ENCODE assay signal across 9 cellular contexts in genomic region chr16:50274771-50275415, GRCh38. TPM values are rescaled to one million over a fixed set of nuclear protein-coding genes. Genes with fewer than 3 reads are reported as not detected.
A peak's percentile ranks its signal among the peaks of the same experiment; 100 is the strongest.
DNase-seq lines count a peak whose midpoint lies in the region; ATAC-seq and TF ChIP-seq lines count a peak whose summit lies in the region.
"Had no signal": no experiment of that assay in that cellular context is flagged by ENCODE, and none has a peak within 500 bp of the region (broad histone marks: within the 10 kb centered on the region; RNA-seq: fewer than 3 reads in every experiment).

No MANE protein-coding gene starts in this region.

- H3K36me3 Mint-ChIP-seq in GM23338 (ENCODE audit: low read depth) (no peaks in the 10 kb centered on the region), natural killer cell (peaks cover 7% of the 10 kb centered on the region)
- peaks cover 19% of the 10 kb centered on the region for H3K36me3 Mint-ChIP-seq in activated naive CD8-positive, alpha-beta T cell treated with anti-CD3 and anti-CD28 coated beads, Interleukin-2, amount 50 U/mL, for 24 hours (ENCODE audit: low read depth)

- H3K4me1 Mint-ChIP-seq in GM23338 (peaks cover 8% of the 10 kb centered on the region), natural killer cell (peaks cover 87% of the 10 kb centered on the region in 2 donors)
- H3K4me1 Mint-ChIP-seq in activated naive CD8-positive, alpha-beta T cell treated with anti-CD3 and anti-CD28 coated beads, Interleukin-2, amount 50 U/mL, for 24 hours: peaks cover 96% of the 10 kb centered on the region

- peaks cover 12% of the 10 kb centered on the region; the same call in 1 of the 2 replicates for H3F3A ChIP-seq in DOHH2 (ENCODE audit: control insufficient read depth, insufficient read depth)
- no peaks in the 10 kb centered on the region for H3F3A ChIP-seq in GM23338 (replicated peaks; ENCODE audit: low read depth)

- H3K4me1 ChIP-seq in DOHH2 (ENCODE audit: control insufficient read depth, low read length): peaks cover 61% of the 10 kb centered on the region
- peaks cover 9% of the 10 kb centered on the region for H3K4me1 ChIP-seq in GM23338 (ENCODE audit: insufficient read depth)

- H3K9me2 ChIP-seq in DOHH2 (replicated peaks; ENCODE audit: control insufficient read depth, low read length): no peaks in the 10 kb centered on the region
- H3K9me2 ChIP-seq in GM23338 (ENCODE audit: insufficient read depth): no peaks in the 10 kb centered on the region

- H3K9me3 Mint-ChIP-seq in GM23338: no peaks in the 10 kb centered on the region
- H3K9me3 Mint-ChIP-seq in activated naive CD8-positive, alpha-beta T cell treated with anti-CD3 and anti-CD28 coated beads, Interleukin-2, amount 50 U/mL, for 24 hours: no peaks in the 10 kb centered on the region
- peaks cover 0 to 4% of the 10 kb centered on the region in 2 donors for H3K9me3 Mint-ChIP-seq in natural killer cell

- H3K4me2 ChIP-seq in DOHH2 (ENCODE audit: low read length) (peak overlapping the region; percentile 83), GM23338 (no peak overlapping the region)

- H2AFZ ChIP-seq in GM23338: no peak overlapping the region

- H3K4me3 ChIP-seq in DOHH2 (ENCODE audit: low read length) (peak overlapping the region; percentile 83), GM23338 (no peak overlapping the region)

- H3K4me3 Mint-ChIP-seq in GM23338: no peak overlapping the region
- peak overlapping the region; percentile 90 for H3K4me3 Mint-ChIP-seq in activated naive CD8-positive, alpha-beta T cell treated with anti-CD3 and anti-CD28 coated beads, Interleukin-2, amount 50 U/mL, for 24 hours
- H3K4me3 Mint-ChIP-seq in natural killer cell: peak overlapping the region; percentile 90

- H4K20me1 ChIP-seq in DOHH2 (ENCODE audit: control insufficient read depth, insufficient read depth, low read depth, low read length): no peaks in the 10 kb centered on the region
- no peaks in the 10 kb centered on the region; the same call in 1 of the 2 replicates for H4K20me1 ChIP-seq in GM23338 (replicated peaks; ENCODE audit: insufficient read depth)

- H3K27me3 ChIP-seq in DOHH2 (ENCODE audit: control insufficient read depth, low read length) (no peaks in the 10 kb centered on the region), GM23338 (ENCODE audit: insufficient read depth) (no peaks in the 10 kb centered on the region)

- ATAC-seq in GM23338: peak; percentile 18; the same call in 1 of the 3 replicates
- no peak for ATAC-seq in activated naive CD8-positive, alpha-beta T cell treated with anti-CD3 and anti-CD28 coated beads, Interleukin-2, amount 50 U/mL, for 24 hours
- ATAC-seq in natural killer cell: peak in 1 of 3 donors; percentile 1
- no peak for ATAC-seq in GM18873 (IDR thresholded peaks at IDR 0.05; ENCODE audit: low FRiP score, unreplicated experiment)
- no peak for ATAC-seq in GM19324 (IDR thresholded peaks at IDR 0.05; ENCODE audit: low FRiP score, unreplicated experiment)

- peak overlapping the region; percentile 77 for H3K27ac ChIP-seq in DOHH2 (ENCODE audit: low read depth, low read length)
- H3K27ac ChIP-seq in GM23338 (ENCODE audit: low read depth): no peak overlapping the region

- no peaks in the 10 kb centered on the region for H3K9me3 ChIP-seq in DOHH2 (ENCODE audit: control insufficient read depth, insufficient read depth, low read length)

- DNase-seq in GM23338 (ENCODE audit: low spot score) (no peak), natural killer cell (no peak), OCI-M2 (lab: John Stamatoyannopoulos, UW; ENCODE audit: unreplicated experiment) (no peak), LoVo (ENCODE audit: low spot score) (no peak)
- DNase-seq in activated naive CD8-positive, alpha-beta T cell treated with anti-CD3 and anti-CD28 coated beads, Interleukin-2, amount 50 U/mL, for 24 hours: no peak
- DNase-seq: NCI-H1105 had no signal

- intact Hi-C loops in natural killer cell (cut with micrococcal nuclease): loop anchor here (1.0 kb wide), 1 partner anchor 9 kb away; the partner anchor contains the start of gene ADCY7

- H3K27me3 Mint-ChIP-seq in GM23338 (ENCODE audit: insufficient read depth, low read depth, poor library complexity) (peaks cover 7% of the 10 kb centered on the region), natural killer cell (ENCODE audit: low read depth in 2 of 2) (no peaks in the 10 kb centered on the region)
- H3K27me3 Mint-ChIP-seq in activated naive CD8-positive, alpha-beta T cell treated with anti-CD3 and anti-CD28 coated beads, Interleukin-2, amount 50 U/mL, for 24 hours: no peaks in the 10 kb centered on the region

- H3K36me3 ChIP-seq in DOHH2 (ENCODE audit: control insufficient read depth, low read length) (no peaks in the 10 kb centered on the region), GM23338 (ENCODE audit: insufficient read depth) (no peaks in the 10 kb centered on the region)

- peaks cover 34% of the 10 kb centered on the region for H3K79me2 ChIP-seq in DOHH2 (ENCODE audit: control insufficient read depth, low read length)
- H3K79me2 ChIP-seq in GM23338 (replicated peaks; ENCODE audit: insufficient read depth): no peaks in the 10 kb centered on the region

- TF ChIP-seq CTCF in DOHH2 (IDR thresholded peaks at IDR 0.05; ENCODE audit: low read depth, low read length, poor library complexity, severe bottlenecking): peak; percentile 41
- 0 out of 4 replicates have a peak, but pooled peaks of 1 of the 2 experiments have one; percentile 18 for TF ChIP-seq CTCF in GM23338 (conservative IDR thresholded peaks at IDR 0.05; ENCODE audit: low read depth in 2 of 2)
- no peak for TF ChIP-seq CTCF in natural killer cell (IDR thresholded peaks at IDR 0.05)

- no peak overlapping the region for H3K27ac Mint-ChIP-seq in GM23338
- peak overlapping the region; percentile 99 for H3K27ac Mint-ChIP-seq in activated naive CD8-positive, alpha-beta T cell treated with anti-CD3 and anti-CD28 coated beads, Interleukin-2, amount 50 U/mL, for 24 hours
- H3K27ac Mint-ChIP-seq in natural killer cell: peak overlapping the region; percentile 91 to 99

TF ChIP-seq in GM23338, 12 proteins besides CTCF, POLR2A, EP300 and RAD21 (continues in another document):
- no peak for TF ChIP-seq CREB1 (CRISPR knock-in tag; IDR thresholded peaks at IDR 0.05; ENCODE audit: low read depth)
- TF ChIP-seq ETS1 (IDR thresholded peaks at IDR 0.05): no peak
- TF ChIP-seq ZNF114 (CRISPR knock-in tag; IDR thresholded peaks at IDR 0.05): no peak
- no peak for TF ChIP-seq ZNF331 (CRISPR knock-in tag; IDR thresholded peaks at IDR 0.05; ENCODE audit: low read depth)
- no peak for TF ChIP-seq REST (IDR thresholded peaks at IDR 0.05; ENCODE audit: unreplicated experiment)
- no peak for TF ChIP-seq JUNB (IDR thresholded peaks at IDR 0.05; ENCODE audit: unreplicated experiment)
- no peak for TF ChIP-seq STAT1 (IDR thresholded peaks at IDR 0.05; ENCODE audit: unreplicated experiment)
- no peak for TF ChIP-seq POLR2AphosphoS5 (IDR thresholded peaks at IDR 0.05; ENCODE audit: low read depth)
- no peak for TF ChIP-seq NANOG (IDR thresholded peaks at IDR 0.05; ENCODE audit: borderline replicate concordance)
- TF ChIP-seq EZH2 (IDR thresholded peaks at IDR 0.05; ENCODE audit: low read depth, unreplicated experiment): no peak

RNA-seq across cellular contexts. Expression of gene ADCY7, which starts 8.5 kb away (rescaled TPM):
- 10.5 and 10.8 TPM in 2 replicates for total RNA-seq in GM23338 (2014; rRNA removed; shearing (Covaris generic))
- polyA plus RNA-seq in GM23338 (2016; fragmentation: Nextera tagmentation; extraction: Ambion mirVana): 2.4 and 2.5 TPM in 2 replicates
- total RNA-seq in natural killer cell: 100 to 1,000 TPM; 479 to 591 (median 512) TPM

Comparison
In these comparisons a context has a peak if more than half of its experiments do, and no peak if none do; other contexts are left out.
1. RNA of gene ADCY7, which starts 8.5 kb away (total RNA-seq): 479 to 591 TPM in natural killer cell; 10.5 to 10.8 TPM in GM23338; every median in the first group is over 10 times any median in the second.